ENCODE assay signal across 1 cellular context in the genomic region with DNA sequence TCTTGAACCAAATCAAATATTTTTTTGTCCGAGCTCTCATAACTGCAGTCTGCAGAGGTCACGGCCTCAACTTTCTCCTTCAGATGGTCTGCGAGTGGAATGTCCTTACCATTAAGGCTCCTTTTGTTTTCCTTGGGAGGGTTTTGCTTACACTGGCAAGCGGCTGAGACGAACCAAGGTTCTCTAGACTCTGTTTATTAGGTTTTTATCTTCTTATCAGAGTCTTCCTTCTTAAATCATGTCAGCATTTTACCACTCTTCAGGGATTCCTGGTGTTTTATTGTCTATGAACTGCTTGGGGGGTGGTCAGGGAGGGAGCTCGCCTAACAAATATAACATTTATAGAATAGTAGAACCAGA.
TF ChIP-seq lines count a peak whose summit lies in the region.

No MANE protein-coding gene starts in this region.

TF ChIP-seq in HEK293, 187 proteins besides CTCF, POLR2A, EP300 and RAD21 (continued from another document and continues in another):
- TF ChIP-seq, protein P1, sequence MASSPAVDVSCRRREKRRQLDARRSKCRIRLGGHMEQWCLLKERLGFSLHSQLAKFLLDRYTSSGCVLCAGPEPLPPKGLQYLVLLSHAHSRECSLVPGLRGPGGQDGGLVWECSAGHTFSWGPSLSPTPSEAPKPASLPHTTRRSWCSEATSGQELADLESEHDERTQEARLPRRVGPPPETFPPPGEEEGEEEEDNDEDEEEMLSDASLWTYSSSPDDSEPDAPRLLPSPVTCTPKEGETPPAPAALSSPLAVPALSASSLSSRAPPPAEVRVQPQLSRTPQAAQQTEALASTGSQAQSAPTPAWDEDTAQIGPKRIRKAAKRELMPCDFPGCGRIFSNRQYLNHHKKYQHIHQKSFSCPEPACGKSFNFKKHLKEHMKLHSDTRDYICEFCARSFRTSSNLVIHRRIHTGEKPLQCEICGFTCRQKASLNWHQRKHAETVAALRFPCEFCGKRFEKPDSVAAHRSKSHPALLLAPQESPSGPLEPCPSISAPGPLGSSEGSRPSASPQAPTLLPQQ (tag by site-specific recombination; IDR thresholded peaks at IDR 0.05): peak; percentile 42; the same call in 1 of the 2 replicates
- TF ChIP-seq, protein P2, sequence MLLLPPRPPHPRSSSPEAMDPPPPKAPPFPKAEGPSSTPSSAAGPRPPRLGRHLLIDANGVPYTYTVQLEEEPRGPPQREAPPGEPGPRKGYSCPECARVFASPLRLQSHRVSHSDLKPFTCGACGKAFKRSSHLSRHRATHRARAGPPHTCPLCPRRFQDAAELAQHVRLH (tag by site-specific recombination; IDR thresholded peaks at IDR 0.05): peak; percentile 96
- TF ChIP-seq BCL11B (tag by site-specific recombination; IDR thresholded peaks at IDR 0.05; ENCODE audit: low read depth) (peak; percentile 87), ZNF473 (tag by site-specific recombination; IDR thresholded peaks at IDR 0.05) (no peak), ZNF146 (tag by site-specific recombination; IDR thresholded peaks at IDR 0.05) (no peak), WT1 (tag by site-specific recombination; IDR thresholded peaks at IDR 0.05) (peak; percentile 95), YY2 (tag by site-specific recombination; IDR thresholded peaks at IDR 0.05) (no peak), ZNF701 (tag by site-specific recombination; IDR thresholded peaks at IDR 0.05) (no peak), ZFP3 (tag by site-specific recombination; IDR thresholded peaks at IDR 0.05; ENCODE audit: low read depth) (no peak), ZSCAN23 (tag by site-specific recombination; IDR thresholded peaks at IDR 0.05) (0 out of 2 replicates have a peak, but pooled peaks have one; percentile 27), MEIS1 (CRISPR knock-in tag; IDR thresholded peaks at IDR 0.05; ENCODE audit: borderline replicate concordance) (no peak), ZBTB8A (tag by site-specific recombination; IDR thresholded peaks at IDR 0.05) (peak; percentile 42), ZNF830 (tag by site-specific recombination; IDR thresholded peaks at IDR 0.05; ENCODE audit: low read depth) (no peak), ZNF596 (tag by site-specific recombination; IDR thresholded peaks at IDR 0.05) (peak; percentile 87), ZSCAN16 (tag by site-specific recombination; IDR thresholded peaks at IDR 0.05) (peak; percentile 97), ZXDB (tag by site-specific recombination; IDR thresholded peaks at IDR 0.05) (peak; percentile 95), ZNF157 (tag by site-specific recombination; IDR thresholded peaks at IDR 0.05) (no peak), HOXA7 (CRISPR knock-in tag; IDR thresholded peaks at IDR 0.05; ENCODE audit: borderline replicate concordance) (no peak), IKZF3 (tag by site-specific recombination; IDR thresholded peaks at IDR 0.05) (peak; percentile 98), SP7 (tag by site-specific recombination; IDR thresholded peaks at IDR 0.05) (peak; percentile 28; the same call in 1 of the 2 replicates), ZNF623 (tag by site-specific recombination; IDR thresholded peaks at IDR 0.05) (no peak), ZNF561 (tag by site-specific recombination; IDR thresholded peaks at IDR 0.05; ENCODE audit: borderline replicate concordance) (peak; percentile 96), ZNF610 (tag by site-specific recombination; IDR thresholded peaks at IDR 0.05; ENCODE audit: borderline replicate concordance) (peak; percentile 84; the same call in 1 of the 2 replicates), SP3 (tag by site-specific recombination; IDR thresholded peaks at IDR 0.05) (no peak), YY1 (tag by site-specific recombination; IDR thresholded peaks at IDR 0.05) (0 out of 2 replicates have a peak, but pooled peaks have one; percentile 15), TRIM28 (IDR thresholded peaks at IDR 0.05; ENCODE audit: borderline replicate concordance, low read length) (peak; percentile 4; the same call in 1 of the 2 replicates), KLF10 (tag by site-specific recombination; IDR thresholded peaks at IDR 0.05) (peak; percentile 79), ZNF843 (tag by site-specific recombination; IDR thresholded peaks at IDR 0.05) (peak; percentile 99), MZF1 (tag by site-specific recombination; IDR thresholded peaks at IDR 0.05; ENCODE audit: borderline replicate concordance) (peak; percentile 47; the same call in 1 of the 2 replicates), ZNF19 (tag by site-specific recombination; IDR thresholded peaks at IDR 0.05; ENCODE audit: low read depth) (no peak), ZNF16 (tag by site-specific recombination; IDR thresholded peaks at IDR 0.05; ENCODE audit: low read depth) (no peak)
- TF ChIP-seq, protein P3, sequence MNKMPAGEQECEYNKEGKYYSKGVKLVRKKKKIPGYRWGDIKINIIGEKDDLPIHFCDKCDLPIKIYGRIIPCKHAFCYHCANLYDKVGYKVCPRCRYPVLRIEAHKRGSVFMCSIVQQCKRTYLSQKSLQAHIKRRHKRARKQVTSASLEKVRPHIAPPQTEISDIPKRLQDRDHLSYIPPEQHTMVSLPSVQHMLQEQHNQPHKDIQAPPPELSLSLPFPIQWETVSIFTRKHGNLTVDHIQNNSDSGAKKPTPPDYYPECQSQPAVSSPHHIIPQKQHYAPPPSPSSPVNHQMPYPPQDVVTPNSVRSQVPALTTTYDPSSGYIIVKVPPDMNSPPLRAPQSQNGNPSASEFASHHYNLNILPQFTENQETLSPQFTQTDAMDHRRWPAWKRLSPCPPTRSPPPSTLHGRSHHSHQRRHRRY (tag by site-specific recombination; IDR thresholded peaks at IDR 0.05): 0 out of 2 replicates have a peak, but pooled peaks have one; percentile 67
- TF ChIP-seq, protein P4, sequence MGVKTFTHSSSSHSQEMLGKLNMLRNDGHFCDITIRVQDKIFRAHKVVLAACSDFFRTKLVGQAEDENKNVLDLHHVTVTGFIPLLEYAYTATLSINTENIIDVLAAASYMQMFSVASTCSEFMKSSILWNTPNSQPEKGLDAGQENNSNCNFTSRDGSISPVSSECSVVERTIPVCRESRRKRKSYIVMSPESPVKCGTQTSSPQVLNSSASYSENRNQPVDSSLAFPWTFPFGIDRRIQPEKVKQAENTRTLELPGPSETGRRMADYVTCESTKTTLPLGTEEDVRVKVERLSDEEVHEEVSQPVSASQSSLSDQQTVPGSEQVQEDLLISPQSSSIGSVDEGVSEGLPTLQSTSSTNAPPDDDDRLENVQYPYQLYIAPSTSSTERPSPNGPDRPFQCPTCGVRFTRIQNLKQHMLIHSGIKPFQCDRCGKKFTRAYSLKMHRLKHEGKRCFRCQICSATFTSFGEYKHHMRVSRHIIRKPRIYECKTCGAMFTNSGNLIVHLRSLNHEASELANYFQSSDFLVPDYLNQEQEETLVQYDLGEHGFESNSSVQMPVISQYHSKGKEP (tag by site-specific recombination; IDR thresholded peaks at IDR 0.05): peak; percentile 71
- TF ChIP-seq, protein P5, sequence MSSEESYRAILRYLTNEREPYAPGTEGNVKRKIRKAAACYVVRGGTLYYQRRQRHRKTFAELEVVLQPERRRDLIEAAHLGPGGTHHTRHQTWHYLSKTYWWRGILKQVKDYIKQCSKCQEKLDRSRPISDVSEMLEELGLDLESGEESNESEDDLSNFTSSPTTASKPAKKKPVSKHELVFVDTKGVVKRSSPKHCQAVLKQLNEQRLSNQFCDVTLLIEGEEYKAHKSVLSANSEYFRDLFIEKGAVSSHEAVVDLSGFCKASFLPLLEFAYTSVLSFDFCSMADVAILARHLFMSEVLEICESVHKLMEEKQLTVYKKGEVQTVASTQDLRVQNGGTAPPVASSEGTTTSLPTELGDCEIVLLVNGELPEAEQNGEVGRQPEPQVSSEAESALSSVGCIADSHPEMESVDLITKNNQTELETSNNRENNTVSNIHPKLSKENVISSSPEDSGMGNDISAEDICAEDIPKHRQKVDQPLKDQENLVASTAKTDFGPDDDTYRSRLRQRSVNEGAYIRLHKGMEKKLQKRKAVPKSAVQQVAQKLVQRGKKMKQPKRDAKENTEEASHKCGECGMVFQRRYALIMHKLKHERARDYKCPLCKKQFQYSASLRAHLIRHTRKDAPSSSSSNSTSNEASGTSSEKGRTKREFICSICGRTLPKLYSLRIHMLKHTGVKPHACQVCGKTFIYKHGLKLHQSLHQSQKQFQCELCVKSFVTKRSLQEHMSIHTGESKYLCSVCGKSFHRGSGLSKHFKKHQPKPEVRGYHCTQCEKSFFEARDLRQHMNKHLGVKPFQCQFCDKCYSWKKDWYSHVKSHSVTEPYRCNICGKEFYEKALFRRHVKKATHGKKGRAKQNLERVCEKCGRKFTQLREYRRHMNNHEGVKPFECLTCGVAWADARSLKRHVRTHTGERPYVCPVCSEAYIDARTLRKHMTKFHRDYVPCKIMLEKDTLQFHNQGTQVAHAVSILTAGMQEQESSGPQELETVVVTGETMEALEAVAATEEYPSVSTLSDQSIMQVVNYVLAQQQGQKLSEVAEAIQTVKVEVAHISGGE (tag by site-specific recombination; conservative IDR thresholded peaks at IDR 0.05; ENCODE audit: low read depth): no peak
- TF ChIP-seq, protein P6, sequence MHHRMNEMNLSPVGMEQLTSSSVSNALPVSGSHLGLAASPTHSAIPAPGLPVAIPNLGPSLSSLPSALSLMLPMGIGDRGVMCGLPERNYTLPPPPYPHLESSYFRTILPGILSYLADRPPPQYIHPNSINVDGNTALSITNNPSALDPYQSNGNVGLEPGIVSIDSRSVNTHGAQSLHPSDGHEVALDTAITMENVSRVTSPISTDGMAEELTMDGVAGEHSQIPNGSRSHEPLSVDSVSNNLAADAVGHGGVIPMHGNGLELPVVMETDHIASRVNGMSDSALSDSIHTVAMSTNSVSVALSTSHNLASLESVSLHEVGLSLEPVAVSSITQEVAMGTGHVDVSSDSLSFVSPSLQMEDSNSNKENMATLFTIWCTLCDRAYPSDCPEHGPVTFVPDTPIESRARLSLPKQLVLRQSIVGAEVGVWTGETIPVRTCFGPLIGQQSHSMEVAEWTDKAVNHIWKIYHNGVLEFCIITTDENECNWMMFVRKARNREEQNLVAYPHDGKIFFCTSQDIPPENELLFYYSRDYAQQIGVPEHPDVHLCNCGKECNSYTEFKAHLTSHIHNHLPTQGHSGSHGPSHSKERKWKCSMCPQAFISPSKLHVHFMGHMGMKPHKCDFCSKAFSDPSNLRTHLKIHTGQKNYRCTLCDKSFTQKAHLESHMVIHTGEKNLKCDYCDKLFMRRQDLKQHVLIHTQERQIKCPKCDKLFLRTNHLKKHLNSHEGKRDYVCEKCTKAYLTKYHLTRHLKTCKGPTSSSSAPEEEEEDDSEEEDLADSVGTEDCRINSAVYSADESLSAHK (tag by site-specific recombination; IDR thresholded peaks at IDR 0.05): peak; percentile 87
- TF ChIP-seq, protein P7, sequence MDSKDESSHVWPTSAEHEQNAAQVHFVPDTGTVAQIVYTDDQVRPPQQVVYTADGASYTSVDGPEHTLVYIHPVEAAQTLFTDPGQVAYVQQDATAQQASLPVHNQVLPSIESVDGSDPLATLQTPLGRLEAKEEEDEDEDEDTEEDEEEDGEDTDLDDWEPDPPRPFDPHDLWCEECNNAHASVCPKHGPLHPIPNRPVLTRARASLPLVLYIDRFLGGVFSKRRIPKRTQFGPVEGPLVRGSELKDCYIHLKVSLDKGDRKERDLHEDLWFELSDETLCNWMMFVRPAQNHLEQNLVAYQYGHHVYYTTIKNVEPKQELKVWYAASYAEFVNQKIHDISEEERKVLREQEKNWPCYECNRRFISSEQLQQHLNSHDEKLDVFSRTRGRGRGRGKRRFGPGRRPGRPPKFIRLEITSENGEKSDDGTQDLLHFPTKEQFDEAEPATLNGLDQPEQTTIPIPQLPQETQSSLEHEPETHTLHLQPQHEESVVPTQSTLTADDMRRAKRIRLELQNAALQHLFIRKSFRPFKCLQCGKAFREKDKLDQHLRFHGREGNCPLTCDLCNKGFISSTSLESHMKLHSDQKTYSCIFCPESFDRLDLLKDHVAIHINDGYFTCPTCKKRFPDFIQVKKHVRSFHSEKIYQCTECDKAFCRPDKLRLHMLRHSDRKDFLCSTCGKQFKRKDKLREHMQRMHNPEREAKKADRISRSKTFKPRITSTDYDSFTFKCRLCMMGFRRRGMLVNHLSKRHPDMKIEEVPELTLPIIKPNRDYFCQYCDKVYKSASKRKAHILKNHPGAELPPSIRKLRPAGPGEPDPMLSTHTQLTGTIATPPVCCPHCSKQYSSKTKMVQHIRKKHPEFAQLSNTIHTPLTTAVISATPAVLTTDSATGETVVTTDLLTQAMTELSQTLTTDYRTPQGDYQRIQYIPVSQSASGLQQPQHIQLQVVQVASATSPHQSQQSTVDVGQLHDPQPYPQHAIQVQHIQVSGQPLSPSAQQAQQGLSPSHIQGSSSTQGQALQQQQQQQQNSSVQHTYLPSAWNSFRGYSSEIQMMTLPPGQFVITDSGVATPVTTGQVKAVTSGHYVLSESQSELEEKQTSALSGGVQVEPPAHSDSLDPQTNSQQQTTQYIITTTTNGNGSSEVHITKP (tag by site-specific recombination; IDR thresholded peaks at IDR 0.05): peak; percentile 86
- TF ChIP-seq, protein P8, sequence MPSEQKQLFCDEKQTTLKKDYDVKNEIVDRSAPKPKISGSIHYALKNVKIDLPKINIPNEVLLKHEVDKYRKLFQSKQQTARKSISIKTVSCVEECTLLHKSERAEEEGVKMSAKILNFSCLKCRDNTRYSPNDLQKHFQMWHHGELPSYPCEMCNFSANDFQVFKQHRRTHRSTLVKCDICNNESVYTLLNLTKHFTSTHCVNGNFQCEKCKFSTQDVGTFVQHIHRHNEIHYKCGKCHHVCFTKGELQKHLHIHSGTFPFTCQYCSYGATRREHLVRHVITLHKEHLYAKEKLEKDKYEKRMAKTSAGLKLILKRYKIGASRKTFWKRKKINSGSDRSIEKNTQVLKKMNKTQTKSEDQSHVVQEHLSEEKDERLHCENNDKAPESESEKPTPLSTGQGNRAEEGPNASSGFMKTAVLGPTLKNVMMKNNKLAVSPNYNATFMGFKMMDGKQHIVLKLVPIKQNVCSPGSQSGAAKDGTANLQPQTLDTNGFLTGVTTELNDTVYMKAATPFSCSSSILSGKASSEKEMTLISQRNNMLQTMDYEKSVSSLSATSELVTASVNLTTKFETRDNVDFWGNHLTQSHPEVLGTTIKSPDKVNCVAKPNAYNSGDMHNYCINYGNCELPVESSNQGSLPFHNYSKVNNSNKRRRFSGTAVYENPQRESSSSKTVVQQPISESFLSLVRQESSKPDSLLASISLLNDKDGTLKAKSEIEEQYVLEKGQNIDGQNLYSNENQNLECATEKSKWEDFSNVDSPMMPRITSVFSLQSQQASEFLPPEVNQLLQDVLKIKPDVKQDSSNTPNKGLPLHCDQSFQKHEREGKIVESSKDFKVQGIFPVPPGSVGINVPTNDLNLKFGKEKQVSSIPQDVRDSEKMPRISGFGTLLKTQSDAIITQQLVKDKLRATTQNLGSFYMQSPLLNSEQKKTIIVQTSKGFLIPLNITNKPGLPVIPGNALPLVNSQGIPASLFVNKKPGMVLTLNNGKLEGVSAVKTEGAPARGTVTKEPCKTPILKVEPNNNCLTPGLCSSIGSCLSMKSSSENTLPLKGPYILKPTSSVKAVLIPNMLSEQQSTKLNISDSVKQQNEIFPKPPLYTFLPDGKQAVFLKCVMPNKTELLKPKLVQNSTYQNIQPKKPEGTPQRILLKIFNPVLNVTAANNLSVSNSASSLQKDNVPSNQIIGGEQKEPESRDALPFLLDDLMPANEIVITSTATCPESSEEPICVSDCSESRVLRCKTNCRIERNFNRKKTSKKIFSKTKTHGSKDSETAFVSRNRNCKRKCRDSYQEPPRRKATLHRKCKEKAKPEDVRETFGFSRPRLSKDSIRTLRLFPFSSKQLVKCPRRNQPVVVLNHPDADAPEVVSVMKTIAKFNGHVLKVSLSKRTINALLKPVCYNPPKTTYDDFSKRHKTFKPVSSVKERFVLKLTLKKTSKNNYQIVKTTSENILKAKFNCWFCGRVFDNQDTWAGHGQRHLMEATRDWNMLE (tag by site-specific recombination; conservative IDR thresholded peaks at IDR 0.05; ENCODE audit: low read depth): peak; percentile 36; the same call in 1 of the 2 replicates
